In genomic region chr12:103956515-103957027, GRCh38 we compare ENCODE assay signal across 8 cellular contexts. TPM values are rescaled to one million over a fixed set of nuclear protein-coding genes. Genes with fewer than 3 reads are reported as not detected.
DNase-seq lines count a peak whose midpoint lies in the region; ATAC-seq and TF ChIP-seq lines count a peak whose summit lies in the region.

No MANE protein-coding gene starts in this region.

- H3K27me3 Mint-ChIP-seq in activated T-cell treated with anti-CD3 and anti-CD28 coated beads, Interleukin-2, amount 50 U/mL, for 4 hours (ENCODE audit: low read depth), result no peaks in the 10 kb centered on the region
- H3K27me3 Mint-ChIP-seq in T-helper 1 cell treated with Interleukin-12 subunit alpha and Interleukin-12 subunit beta and Interleukin-4 antibody, amounts not matched to agents 30 μg/mL and 1 μg/mL, for 36 hours (ENCODE audit: low read depth), result no peaks in the 10 kb centered on the region

- H3K9me3 Mint-ChIP-seq in activated T-cell treated with anti-CD3 and anti-CD28 coated beads, Interleukin-2, amount 50 U/mL, for 4 hours, result no peaks in the 10 kb centered on the region
- H3K9me3 Mint-ChIP-seq in T-helper 1 cell treated with Interleukin-12 subunit alpha and Interleukin-12 subunit beta and Interleukin-4 antibody, amounts not matched to agents 30 μg/mL and 1 μg/mL, for 36 hours, result no peaks in the 10 kb centered on the region

- peak overlapping the region; percentile 94 for H3K27ac Mint-ChIP-seq in T-helper 1 cell treated with Interleukin-12 subunit alpha and Interleukin-12 subunit beta and Interleukin-4 antibody, amounts not matched to agents 30 μg/mL and 1 μg/mL, for 36 hours

- H3K4me3 ChIP-seq in fibroblast of pulmonary artery (replicated peaks; ENCODE audit: low read depth, low read length), result peak overlapping the region; percentile 87

- peaks cover 16% of the 10 kb centered on the region for H3K36me3 Mint-ChIP-seq in activated T-cell treated with anti-CD3 and anti-CD28 coated beads, Interleukin-2, amount 50 U/mL, for 4 hours (ENCODE audit: insufficient read depth)
- H3K36me3 Mint-ChIP-seq in T-helper 1 cell treated with Interleukin-12 subunit alpha and Interleukin-12 subunit beta and Interleukin-4 antibody, amounts not matched to agents 30 μg/mL and 1 μg/mL, for 36 hours (ENCODE audit: low read depth), result peaks cover 28% of the 10 kb centered on the region

- TF ChIP-seq CTCF in fibroblast of pulmonary artery (IDR thresholded peaks at IDR 0.05; ENCODE audit: low read length, missing control alignments) (no peak), omental fat pad (IDR thresholded peaks at IDR 0.05) (no peak)

- ATAC-seq in activated T-cell treated with anti-CD3 and anti-CD28 coated beads, Interleukin-2, amount 50 U/mL, for 4 hours, result peak; percentile 11 to 20
- ATAC-seq in HG03045 (IDR thresholded peaks at IDR 0.05; ENCODE audit: unreplicated experiment), result peak; percentile 39
- peak; percentile 78 for ATAC-seq in omental fat pad (ENCODE audit: low FRiP score)

- H3K4me1 Mint-ChIP-seq in activated T-cell treated with anti-CD3 and anti-CD28 coated beads, Interleukin-2, amount 50 U/mL, for 4 hours (ENCODE audit: low read depth), result peaks cover 43% of the 10 kb centered on the region
- peaks cover 36% of the 10 kb centered on the region for H3K4me1 Mint-ChIP-seq in T-helper 1 cell treated with Interleukin-12 subunit alpha and Interleukin-12 subunit beta and Interleukin-4 antibody, amounts not matched to agents 30 μg/mL and 1 μg/mL, for 36 hours (ENCODE audit: low read depth)

- H3K4me3 Mint-ChIP-seq in activated T-cell treated with anti-CD3 and anti-CD28 coated beads, Interleukin-2, amount 50 U/mL, for 4 hours, result peak overlapping the region; percentile 94
- peak overlapping the region; percentile 90 for H3K4me3 Mint-ChIP-seq in T-helper 1 cell treated with Interleukin-12 subunit alpha and Interleukin-12 subunit beta and Interleukin-4 antibody, amounts not matched to agents 30 μg/mL and 1 μg/mL, for 36 hours

- DNase-seq in activated T-cell treated with anti-CD3 and anti-CD28 coated beads, Interleukin-2, amount 50 U/mL, for 4 hours, result no peak
- no peak for DNase-seq in activated T-cell treated with anti-CD3 and anti-CD28 coated beads, Interleukin-2, amount 50 U/mL, for 1 hour
- DNase-seq in fibroblast of pulmonary artery (ENCODE audit: low read depth) (no peak), omental fat pad (ENCODE audit: low spot score) (peak; percentile 27), NCI-H2029 (lab: John Stamatoyannopoulos, UW) (no peak), cortex of kidney (lab: John Stamatoyannopoulos, UW) (no peak)

RNA-seq across cellular contexts. Expression of gene TDG, which starts 9.1 kb away (rescaled TPM):
- total RNA-seq in activated T-cell treated with anti-CD3 and anti-CD28 coated beads, Interleukin-2, amount 50 U/mL, for 4 hours, result 10 to 100 TPM; 49.6 to 58.3 (median 50.0) TPM
- total RNA-seq in omental fat pad, result 10 to 100 TPM; 14.6 to 41.4 (median 24.6) TPM

RNA-seq across cellular contexts. Expression of gene HSP90B1, which starts 26.4 kb away (rescaled TPM):
- total RNA-seq in activated T-cell treated with anti-CD3 and anti-CD28 coated beads, Interleukin-2, amount 50 U/mL, for 4 hours, result 100 to 1,000 TPM; 422 to 538 (median 503) TPM
- total RNA-seq in omental fat pad, result 100 to 1,000 TPM; 289 to 590 (median 554) TPM

Comparison
In these comparisons a context has a peak if more than half of its experiments do, and no peak if none do; other contexts are left out.
1. ATAC-seq: peak in every context shown above with its lines; median percentile 78 in omental fat pad; 39 in HG03045; 16 in activated T-cell treated with anti-CD3 and anti-CD28 coated beads, Interleukin-2, amount 50 U/mL, for 4 hours.